Comparison of ENCODE assay signal across 22 cellular contexts in the genomic region with DNA sequence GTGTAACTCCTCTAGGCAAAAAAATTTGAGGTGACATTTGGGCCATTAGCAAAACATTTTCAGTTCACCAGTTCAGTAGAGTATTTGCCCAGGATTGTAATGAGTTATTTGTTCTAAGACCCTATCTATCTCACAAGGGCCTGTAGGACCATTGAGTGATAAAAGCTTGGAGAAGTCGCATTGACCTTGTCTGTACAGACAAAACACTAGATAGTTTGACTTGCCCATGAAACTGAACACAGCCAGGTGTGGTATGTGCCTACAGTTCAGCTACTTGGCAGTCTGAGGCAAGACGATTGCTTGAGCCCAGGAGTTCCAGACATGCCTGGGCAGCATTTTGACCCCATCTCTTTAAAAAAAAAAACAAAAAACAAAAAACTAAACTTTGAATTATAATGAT. TPM values are rescaled to one million over a fixed set of nuclear protein-coding genes. Genes with fewer than 3 reads are reported as not detected.
DNase-seq lines count a peak whose midpoint lies in the region; ATAC-seq, FAIRE-seq and TF ChIP-seq lines count a peak whose summit lies in the region.
"Had no signal": no experiment of that assay in that cellular context is flagged by ENCODE, and none has a peak within 500 bp of the region (broad histone marks: within the 10 kb centered on the region; RNA-seq: fewer than 3 reads in every experiment).

No MANE protein-coding gene starts in this region.

- CTCF ChIA-PET in activated naive CD4-positive, alpha-beta T cell treated with anti-CD3 and anti-CD28 coated beads for 36 hours (lab: Charles Lee), result no interaction called here
- CTCF ChIA-PET in activated B cell treated with CpG ODN at 0.5 μM for 24 hours (lab: Charles Lee), result interaction anchor here (1.4 kb wide), 1 partner anchor 9 kb away, joined by 3 read pairs; no protein-coding TSS in a partner anchor

- TF ChIP-seq CTCF in activated B cell treated with CpG ODN at 0.5 μM for 24 hours (IDR thresholded peaks at IDR 0.05) (no peak), ovary (IDR thresholded peaks at IDR 0.05) (no peak)

- H3K27me3 Mint-ChIP-seq in activated naive CD4-positive, alpha-beta T cell treated with anti-CD3 and anti-CD28 coated beads for 36 hours (ENCODE audit: low read depth), result no peaks in the 10 kb centered on the region
- H3K27me3 Mint-ChIP-seq in activated B cell treated with CpG ODN at 0.5 μM for 24 hours, result no peaks in the 10 kb centered on the region
- no peaks in the 10 kb centered on the region for H3K27me3 Mint-ChIP-seq in naive thymus-derived CD8-positive, alpha-beta T cell
- no peaks in the 10 kb centered on the region for H3K27me3 Mint-ChIP-seq in activated T-helper 1 cell treated with anti-CD3 and anti-CD28 coated beads, Interleukin-12 subunit alpha, Interleukin-12 subunit beta, Interleukin-2, Interleukin-4 antibody, amounts not matched to agents 30 ng/mL and 10 ng/mL and 1 ng/mL, durations not matched to agents 14 hours and 24 hours and 36 hours (ENCODE audit: insufficient read depth)
- H3K27me3 Mint-ChIP-seq: activated CD4-positive, alpha-beta memory T cell treated with anti-CD3 and anti-CD28 coated beads for 36 hours had no signal

- no peaks in the 10 kb centered on the region for H3K36me3 ChIP-seq in ovary

- no peaks in the 10 kb centered on the region for H3K9me3 ChIP-seq in ovary
- H3K9me3 ChIP-seq: BE2C, SJCRH30 had no signal

- H3K4me1 ChIP-seq in ovary (ENCODE audit: insufficient read depth), result peaks cover 2% of the 10 kb centered on the region
- H3K4me1 ChIP-seq: BE2C had no signal

- no peak for DNase-seq in activated naive CD4-positive, alpha-beta T cell treated with anti-CD3 and anti-CD28 coated beads for 36 hours
- DNase-seq in activated naive CD4-positive, alpha-beta T cell treated with anti-CD3 and anti-CD28 coated beads, Interleukin-2, amount 50 U/mL, for 72 hours (ENCODE audit: low spot score in 2 of 2), result no peak
- DNase-seq in GM12892 (ENCODE audit: insufficient read length) (no peak), activated B cell treated with CpG ODN at 0.5 μM for 24 hours (no peak), ovary (no peak), A172 (ENCODE audit: low spot score) (no peak)
- DNase-seq in naive thymus-derived CD8-positive, alpha-beta T cell, result no peak
- DNase-seq in activated T-helper 1 cell treated with anti-CD3 and anti-CD28 coated beads, Interleukin-12 subunit alpha, Interleukin-12 subunit beta, Interleukin-2, Interleukin-4 antibody, amounts not matched to agents 30 ng/mL and 10 ng/mL and 1 ng/mL, durations not matched to agents 14 hours and 24 hours and 36 hours (ENCODE audit: low spot score), result no peak
- DNase-seq: activated CD4-positive, alpha-beta memory T cell treated with anti-CD3 and anti-CD28 coated beads for 36 hours; activated naive CD4-positive, alpha-beta T cell treated with anti-CD3 and anti-CD28 coated beads, Interleukin-2, amount 50 U/mL, for 16 hours; activated T-cell treated with anti-CD3 and anti-CD28 coated beads for 4 hours; BE2C; EL; immature natural killer cell; NCI-H69; nucleus accumbens; OCI-M1; retina; SJCRH30 had no signal

- TF ChIP-seq EP300 in ovary (IDR thresholded peaks at IDR 0.05), result no peak

- POLR2A ChIA-PET in activated B cell treated with CpG ODN at 0.5 μM for 24 hours (lab: Charles Lee), result interaction anchor here (0.7 to 7.9 kb wide), 3 partner anchors 8 to 465 kb away, joined by 6 to 171 read pairs (median 6); no protein-coding TSS in a partner anchor
- POLR2A ChIA-PET in naive thymus-derived CD8-positive, alpha-beta T cell (lab: Charles Lee), result interaction anchor here (0.7 to 9.4 kb wide), 3 partner anchors 7 to 342 kb away, joined by 3 to 183 read pairs (median 4); no protein-coding TSS in a partner anchor

- peak overlapping the region; percentile 50 for H3K27ac Mint-ChIP-seq in activated naive CD4-positive, alpha-beta T cell treated with anti-CD3 and anti-CD28 coated beads for 36 hours
- H3K27ac Mint-ChIP-seq in activated naive CD4-positive, alpha-beta T cell treated with anti-CD3 and anti-CD28 coated beads, Interleukin-2, amount 50 U/mL, for 72 hours, result no peak overlapping the region
- H3K27ac Mint-ChIP-seq in activated B cell treated with CpG ODN at 0.5 μM for 24 hours, result peak overlapping the region; percentile 18
- H3K27ac Mint-ChIP-seq in naive thymus-derived CD8-positive, alpha-beta T cell, result peak overlapping the region in 6 of 10 donors; percentile 8 to 69 (median 26)
- no peak overlapping the region for H3K27ac Mint-ChIP-seq in activated T-helper 1 cell treated with anti-CD3 and anti-CD28 coated beads, Interleukin-12 subunit alpha, Interleukin-12 subunit beta, Interleukin-2, Interleukin-4 antibody, amounts not matched to agents 30 ng/mL and 10 ng/mL and 1 ng/mL, durations not matched to agents 14 hours and 24 hours and 36 hours
- H3K27ac Mint-ChIP-seq: activated CD4-positive, alpha-beta memory T cell treated with anti-CD3 and anti-CD28 coated beads for 36 hours had no signal

- no peaks in the 10 kb centered on the region for H3K36me3 Mint-ChIP-seq in activated naive CD4-positive, alpha-beta T cell treated with anti-CD3 and anti-CD28 coated beads for 36 hours (ENCODE audit: low read depth)
- no peaks in the 10 kb centered on the region for H3K36me3 Mint-ChIP-seq in activated naive CD4-positive, alpha-beta T cell treated with anti-CD3 and anti-CD28 coated beads, Interleukin-2, amount 50 U/mL, for 72 hours
- H3K36me3 Mint-ChIP-seq in activated B cell treated with CpG ODN at 0.5 μM for 24 hours (ENCODE audit: low read depth), result peaks cover 9% of the 10 kb centered on the region
- H3K36me3 Mint-ChIP-seq in naive thymus-derived CD8-positive, alpha-beta T cell, result peaks cover 0 to 7% (median 0%) of the 10 kb centered on the region in 3 donors
- peaks cover 3% of the 10 kb centered on the region for H3K36me3 Mint-ChIP-seq in activated T-helper 1 cell treated with anti-CD3 and anti-CD28 coated beads, Interleukin-12 subunit alpha, Interleukin-12 subunit beta, Interleukin-2, Interleukin-4 antibody, amounts not matched to agents 30 ng/mL and 10 ng/mL and 1 ng/mL, durations not matched to agents 14 hours and 24 hours and 36 hours (ENCODE audit: low read depth)
- H3K36me3 Mint-ChIP-seq: activated CD4-positive, alpha-beta memory T cell treated with anti-CD3 and anti-CD28 coated beads for 36 hours had no signal

- FAIRE-seq in GM12892 (lab: Jason Lieb, UNC), result no peak
- FAIRE-seq: A204.1, colon, GM18507 had no signal

- H3K27me3 ChIP-seq in ovary, result no peaks in the 10 kb centered on the region
- H3K27me3 ChIP-seq: BE2C, SJCRH30 had no signal

- H3K4me1 Mint-ChIP-seq in activated naive CD4-positive, alpha-beta T cell treated with anti-CD3 and anti-CD28 coated beads for 36 hours (ENCODE audit: low read depth), result peaks cover 15% of the 10 kb centered on the region
- peaks cover 16% of the 10 kb centered on the region for H3K4me1 Mint-ChIP-seq in activated B cell treated with CpG ODN at 0.5 μM for 24 hours
- H3K4me1 Mint-ChIP-seq in naive thymus-derived CD8-positive, alpha-beta T cell, result peaks cover 4 to 24% (median 13%) of the 10 kb centered on the region in 4 donors
- peaks cover 10% of the 10 kb centered on the region for H3K4me1 Mint-ChIP-seq in activated T-helper 1 cell treated with anti-CD3 and anti-CD28 coated beads, Interleukin-12 subunit alpha, Interleukin-12 subunit beta, Interleukin-2, Interleukin-4 antibody, amounts not matched to agents 30 ng/mL and 10 ng/mL and 1 ng/mL, durations not matched to agents 14 hours and 24 hours and 36 hours (ENCODE audit: low read depth)

- no peak overlapping the region for H3K27ac ChIP-seq in ovary
- H3K27ac ChIP-seq: SJCRH30 had no signal

- TF ChIP-seq POLR2A in GM12892 (IDR thresholded peaks at IDR 0.05; ENCODE audit: low read depth, low read length) (0 out of 2 replicates have a peak, but pooled peaks have one; percentile 35), ovary (IDR thresholded peaks at IDR 0.05) (no peak)

- no peak overlapping the region for H3K4me3 Mint-ChIP-seq in activated naive CD4-positive, alpha-beta T cell treated with anti-CD3 and anti-CD28 coated beads for 36 hours
- no peak overlapping the region for H3K4me3 Mint-ChIP-seq in activated B cell treated with CpG ODN at 0.5 μM for 24 hours
- H3K4me3 Mint-ChIP-seq in naive thymus-derived CD8-positive, alpha-beta T cell, result no peak overlapping the region
- H3K4me3 Mint-ChIP-seq in activated T-helper 1 cell treated with anti-CD3 and anti-CD28 coated beads, Interleukin-12 subunit alpha, Interleukin-12 subunit beta, Interleukin-2, Interleukin-4 antibody, amounts not matched to agents 30 ng/mL and 10 ng/mL and 1 ng/mL, durations not matched to agents 14 hours and 24 hours and 36 hours, result no peak overlapping the region
- H3K4me3 Mint-ChIP-seq: activated CD4-positive, alpha-beta memory T cell treated with anti-CD3 and anti-CD28 coated beads for 36 hours; immature natural killer cell had no signal

- no peak overlapping the region for H3K4me3 ChIP-seq in ovary
- H3K4me3 ChIP-seq: SJCRH30 had no signal

- no peak for ATAC-seq in activated naive CD4-positive, alpha-beta T cell treated with anti-CD3 and anti-CD28 coated beads, Interleukin-2, amount 50 U/mL, for 72 hours
- ATAC-seq in activated B cell treated with CpG ODN at 0.5 μM for 24 hours (ENCODE audit: low read depth), result no peak
- no peak for ATAC-seq in naive thymus-derived CD8-positive, alpha-beta T cell

- intact Hi-C loops in activated naive CD4-positive, alpha-beta T cell treated with anti-CD3 and anti-CD28 coated beads for 36 hours (cut with micrococcal nuclease), result no loop called here
- intact Hi-C loops in activated B cell treated with CpG ODN at 0.5 μM for 24 hours (cut with micrococcal nuclease) (loop anchor here (5.0 kb wide), 1 partner anchor 982 kb away; no protein-coding TSS in a partner anchor), ovary (cut with DNase I) (no loop called here)
- intact Hi-C loops in activated T-helper 1 cell treated with anti-CD3 and anti-CD28 coated beads, Interleukin-12 subunit alpha, Interleukin-12 subunit beta, Interleukin-2, Interleukin-4 antibody, amounts not matched to agents 30 ng/mL and 10 ng/mL and 1 ng/mL, durations not matched to agents 14 hours and 24 hours and 36 hours (cut with micrococcal nuclease), result no loop called here

- 8 to 31% (median 15%) methylated on average over 2 of the region's 2 CpGs for WGBS in ovary, 3 donors

- H3K9me3 Mint-ChIP-seq in activated naive CD4-positive, alpha-beta T cell treated with anti-CD3 and anti-CD28 coated beads for 36 hours, result no peaks in the 10 kb centered on the region
- no peaks in the 10 kb centered on the region for H3K9me3 Mint-ChIP-seq in activated naive CD4-positive, alpha-beta T cell treated with anti-CD3 and anti-CD28 coated beads, Interleukin-2, amount 50 U/mL, for 72 hours
- H3K9me3 Mint-ChIP-seq in activated B cell treated with CpG ODN at 0.5 μM for 24 hours, result no peaks in the 10 kb centered on the region
- no peaks in the 10 kb centered on the region for H3K9me3 Mint-ChIP-seq in naive thymus-derived CD8-positive, alpha-beta T cell
- H3K9me3 Mint-ChIP-seq in activated T-helper 1 cell treated with anti-CD3 and anti-CD28 coated beads, Interleukin-12 subunit alpha, Interleukin-12 subunit beta, Interleukin-2, Interleukin-4 antibody, amounts not matched to agents 30 ng/mL and 10 ng/mL and 1 ng/mL, durations not matched to agents 14 hours and 24 hours and 36 hours, result no peaks in the 10 kb centered on the region
- H3K9me3 Mint-ChIP-seq: activated CD4-positive, alpha-beta memory T cell treated with anti-CD3 and anti-CD28 coated beads for 36 hours; immature natural killer cell had no signal

RNA-seq across cellular contexts. Expression of a gene that starts 3.1 kb away (rescaled TPM):
- 100 to 1,000 TPM; 182 to 185 TPM for total RNA-seq in activated naive CD4-positive, alpha-beta T cell treated with anti-CD3 and anti-CD28 coated beads for 36 hours
- total RNA-seq in activated naive CD4-positive, alpha-beta T cell treated with anti-CD3 and anti-CD28 coated beads, Interleukin-2, amount 50 U/mL, for 72 hours, result 100 to 1,000 TPM; 125 to 195 TPM
- polyA plus RNA-seq in GM12892 (2012; ENCODE audit: missing spikeins), result 291 TPM
- total RNA-seq in activated B cell treated with CpG ODN at 0.5 μM for 24 hours (87.0 and 104 TPM in 2 replicates), ovary (100 to 1,000 TPM in 3 of 7 donors, 10 to 100 TPM in 4; 87.2 to 221 (median 94.4) TPM)
- 100 to 1,000 TPM; 113 to 120 TPM for total RNA-seq in naive thymus-derived CD8-positive, alpha-beta T cell
- polyA plus RNA-seq in naive thymus-derived CD8-positive, alpha-beta T cell, result 100 to 1,000 TPM; 468 to 666 (median 606) TPM
- polyA plus RNA-seq in ovary, result 100 to 1,000 TPM; 103 to 226 TPM
- total RNA-seq in activated T-helper 1 cell treated with anti-CD3 and anti-CD28 coated beads, Interleukin-12 subunit alpha, Interleukin-12 subunit beta, Interleukin-2, Interleukin-4 antibody, amounts not matched to agents 30 ng/mL and 10 ng/mL and 1 ng/mL, durations not matched to agents 14 hours and 24 hours and 36 hours, result 128 and 132 TPM in 2 replicates
- total RNA-seq in A172 (2014; rRNA removed; shearing (Covaris generic)), result 216 and 251 TPM in 2 replicates

RNA-seq across cellular contexts. Expression of a gene that starts 6.2 kb away (rescaled TPM):
- total RNA-seq in activated naive CD4-positive, alpha-beta T cell treated with anti-CD3 and anti-CD28 coated beads for 36 hours, result 100 to 1,000 TPM; 113 to 115 TPM
- total RNA-seq in activated naive CD4-positive, alpha-beta T cell treated with anti-CD3 and anti-CD28 coated beads, Interleukin-2, amount 50 U/mL, for 72 hours, result 100 to 1,000 TPM in 1 of 2 donors, 10 to 100 TPM in 1; 95.4 to 103 TPM
- polyA plus RNA-seq in GM12892 (2012; ENCODE audit: missing spikeins), result 114 TPM
- 103 and 104 TPM in 2 replicates for total RNA-seq in activated B cell treated with CpG ODN at 0.5 μM for 24 hours
- 10 to 100 TPM; 68.1 to 79.4 TPM for total RNA-seq in naive thymus-derived CD8-positive, alpha-beta T cell
- polyA plus RNA-seq in naive thymus-derived CD8-positive, alpha-beta T cell, result 100 to 1,000 TPM; 145 to 156 (median 151) TPM
- total RNA-seq in ovary, result 10 to 100 TPM; 61.2 to 85.6 (median 77.7) TPM
- 100 to 1,000 TPM in 1 of 2 donors, 10 to 100 TPM in 1; 87.3 to 181 TPM for polyA plus RNA-seq in ovary
- total RNA-seq in activated T-helper 1 cell treated with anti-CD3 and anti-CD28 coated beads, Interleukin-12 subunit alpha, Interleukin-12 subunit beta, Interleukin-2, Interleukin-4 antibody, amounts not matched to agents 30 ng/mL and 10 ng/mL and 1 ng/mL, durations not matched to agents 14 hours and 24 hours and 36 hours, result 95.4 and 97.1 TPM in 2 replicates
- 117 and 123 TPM in 2 replicates for total RNA-seq in A172 (2014; rRNA removed; shearing (Covaris generic))

RNA-seq across cellular contexts. Expression of a gene that starts 20.3 kb away (rescaled TPM):
- 10 to 100 TPM; 46.2 to 46.9 TPM for total RNA-seq in activated naive CD4-positive, alpha-beta T cell treated with anti-CD3 and anti-CD28 coated beads for 36 hours
- 10 to 100 TPM; 16.7 to 38.7 TPM for total RNA-seq in activated naive CD4-positive, alpha-beta T cell treated with anti-CD3 and anti-CD28 coated beads, Interleukin-2, amount 50 U/mL, for 72 hours
- 7.0 TPM for polyA plus RNA-seq in GM12892 (2012; ENCODE audit: missing spikeins)
- total RNA-seq in activated B cell treated with CpG ODN at 0.5 μM for 24 hours, result 19.5 and 19.8 TPM in 2 replicates
- 1 to 10 TPM; 6.4 to 6.6 TPM for total RNA-seq in naive thymus-derived CD8-positive, alpha-beta T cell
- 1 to 10 TPM; 1.6 to 8.2 (median 4.7) TPM for polyA plus RNA-seq in naive thymus-derived CD8-positive, alpha-beta T cell
- 10 to 100 TPM; 17.8 to 79.9 (median 29.1) TPM for total RNA-seq in ovary
- polyA plus RNA-seq in ovary, result 10 to 100 TPM in 1 of 2 donors, 1 to 10 TPM in 1; 7.4 to 15.2 TPM
- 18.7 and 19.3 TPM in 2 replicates for total RNA-seq in activated T-helper 1 cell treated with anti-CD3 and anti-CD28 coated beads, Interleukin-12 subunit alpha, Interleukin-12 subunit beta, Interleukin-2, Interleukin-4 antibody, amounts not matched to agents 30 ng/mL and 10 ng/mL and 1 ng/mL, durations not matched to agents 14 hours and 24 hours and 36 hours
- 4.2 and 5.3 TPM in 2 replicates for total RNA-seq in A172 (2014; rRNA removed; shearing (Covaris generic))

Comparison
In these comparisons a context has a peak if more than half of its experiments do, and no peak if none do; other contexts are left out.
1. H3K27ac Mint-ChIP-seq: peak in activated naive CD4-positive, alpha-beta T cell treated with anti-CD3 and anti-CD28 coated beads for 36 hours (single experiment), activated B cell treated with CpG ODN at 0.5 μM for 24 hours (single experiment) and naive thymus-derived CD8-positive, alpha-beta T cell (6 of 10); none in activated naive CD4-positive, alpha-beta T cell treated with anti-CD3 and anti-CD28 coated beads, Interleukin-2, amount 50 U/mL, for 72 hours (0 of 2) and activated T-helper 1 cell treated with anti-CD3 and anti-CD28 coated beads, Interleukin-12 subunit alpha, Interleukin-12 subunit beta, Interleukin-2, Interleukin-4 antibody, amounts not matched to agents 30 ng/mL and 10 ng/mL and 1 ng/mL, durations not matched to agents 14 hours and 24 hours and 36 hours (single experiment).